8 cellular contexts compared by ENCODE assay signal in genomic region chr17:48052956-48053757, GRCh38. TPM values are rescaled to one million over a fixed set of nuclear protein-coding genes. Genes with fewer than 3 reads are reported as not detected.
DNase-seq lines count a peak whose midpoint lies in the region; ATAC-seq and TF ChIP-seq lines count a peak whose summit lies in the region.

No MANE protein-coding gene starts in this region.

- WGBS in mesenchymal stem cell, result 51% methylated on average over 5 of the region's 5 CpGs

- peak overlapping the region; percentile 40 for H4K8ac ChIP-seq in mesenchymal stem cell (ENCODE audit: low read length)

- H3K14ac ChIP-seq in mesenchymal stem cell (ENCODE audit: low read length in 2 of 2), result no peak overlapping the region

- no peak for ATAC-seq in Panc1
- ATAC-seq in GM18907 (IDR thresholded peaks at IDR 0.05; ENCODE audit: unreplicated experiment), result no peak
- ATAC-seq in GM19395 (IDR thresholded peaks at IDR 0.05; ENCODE audit: unreplicated experiment), result no peak

- peak overlapping the region; percentile 91 for H3K9ac ChIP-seq in mesenchymal stem cell (ENCODE audit: low read length)

- peak overlapping the region; percentile 29 for H2BK120ac ChIP-seq in mesenchymal stem cell (ENCODE audit: low read depth, low read length)

- peaks cover 21% of the 10 kb centered on the region for H3K79me1 ChIP-seq in mesenchymal stem cell (replicated peaks; ENCODE audit: low read length, poor library complexity, severe bottlenecking)

- TF ChIP-seq CTCF in Panc1 (IDR thresholded peaks at IDR 0.05), result no peak
- TF ChIP-seq CTCF in type B pancreatic cell (conservative IDR thresholded peaks at IDR 0.05), result no peak

- H3K4ac ChIP-seq in mesenchymal stem cell (ENCODE audit: low read depth in 1 of 2, low read length in 2 of 2), result peak overlapping the region in 1 of 2 experiments; percentile 76

- peak overlapping the region; percentile 28 for H2AK5ac ChIP-seq in mesenchymal stem cell (ENCODE audit: low read length, severe bottlenecking)

- H2BK12ac ChIP-seq in mesenchymal stem cell (ENCODE audit: low read length in 2 of 2), result peak overlapping the region; percentile 81 to 96

- BruUV-seq in Panc1 (replicated peaks; lab: Mats Ljungman, UMichigan), result no TSS peak

- no peaks in the 10 kb centered on the region for H3K27me3 Mint-ChIP-seq in T-helper 2 cell treated with Interferon-gamma antibody and Interleukin-4, amounts not matched to agents 5 μg/mL and 100 μg/mL, for 36 hours (ENCODE audit: low read depth)
- H3K27me3 Mint-ChIP-seq in type B pancreatic cell, result no peaks in the 10 kb centered on the region

- no peak for DNase-seq in T-helper 2 cell treated with Interferon-gamma antibody and Interleukin-4, amounts not matched to agents 5 μg/mL and 100 μg/mL, for 36 hours (ENCODE audit: low spot score)
- DNase-seq in T-helper 2 cell (no peak), Panc1 (ENCODE audit: low read depth, low spot score) (no peak), dermis blood vessel endothelial cell (peak; percentile 71), mesenchymal stem cell (peak; percentile 83), type B pancreatic cell (ENCODE audit: extremely low spot score, unreplicated experiment) (no peak)

- no peak overlapping the region for H2BK5ac ChIP-seq in mesenchymal stem cell (ENCODE audit: low read depth, low read length, poor library complexity, severe bottlenecking)

- peaks cover 44% of the 10 kb centered on the region for H3K4me1 Mint-ChIP-seq in T-helper 2 cell treated with Interferon-gamma antibody and Interleukin-4, amounts not matched to agents 5 μg/mL and 100 μg/mL, for 36 hours (ENCODE audit: low read depth)
- peaks cover 58% of the 10 kb centered on the region for H3K4me1 Mint-ChIP-seq in type B pancreatic cell (ENCODE audit: unreplicated experiment)

- peaks cover 46% of the 10 kb centered on the region for H3K36me3 Mint-ChIP-seq in T-helper 2 cell treated with Interferon-gamma antibody and Interleukin-4, amounts not matched to agents 5 μg/mL and 100 μg/mL, for 36 hours (ENCODE audit: low read depth)
- peaks cover 17% of the 10 kb centered on the region for H3K36me3 Mint-ChIP-seq in type B pancreatic cell

- peak overlapping the region; percentile 8 to 92 for H3K18ac ChIP-seq in mesenchymal stem cell (ENCODE audit: low read depth in 1 of 2, low read length in 2 of 2)

- H2BK15ac ChIP-seq in mesenchymal stem cell (ENCODE audit: low read depth, poor library complexity, severe bottlenecking), result peak overlapping the region; percentile 53

- H3K27me3 ChIP-seq in Panc1 (ENCODE audit: control insufficient read depth, insufficient read depth, low read length) (no peaks in the 10 kb centered on the region), mesenchymal stem cell (ENCODE audit: control insufficient read depth in 1 of 2, insufficient read depth in 1 of 2, low read length in 2 of 2) (no peaks in the 10 kb centered on the region)

- in situ Hi-C loops in Panc1 (cut with HindIII; ENCODE audit: low pct_unique_long_range_greater_than_20kb, low sequenced_read_pairs), result no loop called here

- POLR2A ChIA-PET in Panc1 (lab: Charles Lee), result no interaction called here

- H3K4me3 ChIP-seq in Panc1 (ENCODE audit: low read depth in 2 of 2, low read length in 2 of 2), result peak overlapping the region; percentile 11 to 39; a peak in 3 of 4 replicates
- peak overlapping the region in 1 of 2 experiments; percentile 84 for H3K4me3 ChIP-seq in mesenchymal stem cell (ENCODE audit: insufficient read depth in 1 of 2, low read depth in 1 of 2, low read length in 2 of 2)

- H3K9me3 ChIP-seq in Panc1 (ENCODE audit: control insufficient read depth, insufficient read depth, low read depth, low read length) (no peaks in the 10 kb centered on the region), mesenchymal stem cell (ENCODE audit: control insufficient read depth, low read length) (no peaks in the 10 kb centered on the region)

- H3K4me1 ChIP-seq in Panc1 (ENCODE audit: control insufficient read depth, insufficient read depth, low read length) (peaks cover 59% of the 10 kb centered on the region), mesenchymal stem cell (ENCODE audit: control insufficient read depth, insufficient read depth, low read depth, low read length) (peaks cover 54% of the 10 kb centered on the region)

- no peaks in the 10 kb centered on the region for H3K9me3 Mint-ChIP-seq in T-helper 2 cell treated with Interferon-gamma antibody and Interleukin-4, amounts not matched to agents 5 μg/mL and 100 μg/mL, for 36 hours
- H3K9me3 Mint-ChIP-seq in type B pancreatic cell, result no peaks in the 10 kb centered on the region

- H3K36me3 ChIP-seq in Panc1 (ENCODE audit: control insufficient read depth, insufficient read depth, low read length) (peaks cover 20% of the 10 kb centered on the region), mesenchymal stem cell (ENCODE audit: control insufficient read depth in 1 of 2, insufficient read depth in 2 of 2, low read depth in 1 of 2, low read length in 2 of 2) (peaks cover 55 to 58% of the 10 kb centered on the region in 2 experiments)

- CTCF ChIA-PET in Panc1 (lab: Charles Lee), result interaction anchor here (0.6 to 1.0 kb wide), 2 partner anchors 26 to 34 kb away, joined by 3 to 8 read pairs; no protein-coding TSS in a partner anchor

- intact Hi-C loops in Panc1 (cut with micrococcal nuclease; ENCODE audit: unreplicated experiment), result no loop called here

- H3K27ac ChIP-seq in Panc1 (ENCODE audit: low read length) (peak overlapping the region; percentile 78), mesenchymal stem cell (ENCODE audit: low read length, poor library complexity, severe bottlenecking) (peak overlapping the region; percentile 78)

- peak overlapping the region; percentile 58 for H3K4me2 ChIP-seq in mesenchymal stem cell (ENCODE audit: low read length, poor library complexity, severe bottlenecking)

- H2AFZ ChIP-seq in mesenchymal stem cell (ENCODE audit: low read depth, low read length), result no peak overlapping the region

- peak overlapping the region; percentile 45 for H3K4me3 Mint-ChIP-seq in T-helper 2 cell treated with Interferon-gamma antibody and Interleukin-4, amounts not matched to agents 5 μg/mL and 100 μg/mL, for 36 hours
- H3K4me3 Mint-ChIP-seq in type B pancreatic cell, result peak overlapping the region; percentile 96

- H4K91ac ChIP-seq in mesenchymal stem cell (ENCODE audit: low read length), result no peak overlapping the region

- no peak overlapping the region for H3K23ac ChIP-seq in mesenchymal stem cell (ENCODE audit: low read length in 2 of 2)

- peak overlapping the region; percentile 60 for H3K27ac Mint-ChIP-seq in T-helper 2 cell treated with Interferon-gamma antibody and Interleukin-4, amounts not matched to agents 5 μg/mL and 100 μg/mL, for 36 hours
- peak overlapping the region; percentile 100 for H3K27ac Mint-ChIP-seq in type B pancreatic cell

RNA-seq across cellular contexts. Expression of gene NFE2L1, which starts 5.0 kb away (rescaled TPM):
- total RNA-seq in Panc1 (2021; ENCODE audit: unreplicated experiment) (210 TPM), dermis blood vessel endothelial cell (95.1 and 209 TPM in 2 replicates), type B pancreatic cell (ENCODE audit: low replicate concordance) (99.1 and 111 TPM in 2 replicates)
- polyA plus RNA-seq in Panc1 (2012; ENCODE audit: insufficient read length), result 312 TPM
- polyA plus RNA-seq in mesenchymal stem cell (2013, experiment 1 of 2), result 172 TPM
- polyA plus RNA-seq in mesenchymal stem cell (2013, experiment 2 of 2), result 169 TPM

RNA-seq across cellular contexts. Expression of gene COPZ2, which starts 15.6 kb away (rescaled TPM):
- 5.4 TPM for total RNA-seq in Panc1 (2021; ENCODE audit: unreplicated experiment)
- polyA plus RNA-seq in Panc1 (2012; ENCODE audit: insufficient read length), result 5.3 TPM
- total RNA-seq in dermis blood vessel endothelial cell, result 3.8 and 6.5 TPM in 2 replicates
- 148 TPM for polyA plus RNA-seq in mesenchymal stem cell (2013, experiment 1 of 2)
- 153 TPM for polyA plus RNA-seq in mesenchymal stem cell (2013, experiment 2 of 2)
- 1.9 and 5.7 TPM in 2 replicates for total RNA-seq in type B pancreatic cell (ENCODE audit: low replicate concordance)

RNA-seq across cellular contexts. Expression of gene CBX1, which starts 48.1 kb away (rescaled TPM):
- 157 TPM for total RNA-seq in Panc1 (2021; ENCODE audit: unreplicated experiment)
- polyA plus RNA-seq in Panc1 (2012; ENCODE audit: insufficient read length), result 105 TPM
- 65.7 and 81.3 TPM in 2 replicates for total RNA-seq in dermis blood vessel endothelial cell
- polyA plus RNA-seq in mesenchymal stem cell (2013, experiment 1 of 2), result 52.3 TPM
- 51.7 TPM for polyA plus RNA-seq in mesenchymal stem cell (2013, experiment 2 of 2)
- total RNA-seq in type B pancreatic cell (ENCODE audit: low replicate concordance), result 72.8 and 154 TPM in 2 replicates

RNA-seq across cellular contexts. Expression of gene SNX11, which starts 54.4 kb away (rescaled TPM):
- total RNA-seq in Panc1 (2021; ENCODE audit: unreplicated experiment) (28.1 TPM), dermis blood vessel endothelial cell (14.0 and 15.9 TPM in 2 replicates), type B pancreatic cell (ENCODE audit: low replicate concordance) (16.2 and 19.1 TPM in 2 replicates)
- 20.8 TPM for polyA plus RNA-seq in Panc1 (2012; ENCODE audit: insufficient read length)
- polyA plus RNA-seq in mesenchymal stem cell (2013, experiment 1 of 2), result 10.8 TPM
- polyA plus RNA-seq in mesenchymal stem cell (2013, experiment 2 of 2), result 11.7 TPM

Comparison
In these comparisons a context has a peak if more than half of its experiments do, and no peak if none do; other contexts are left out.
1. DNase-seq: peak in dermis blood vessel endothelial cell (single experiment) and mesenchymal stem cell (single experiment); none in T-helper 2 cell treated with Interferon-gamma antibody and Interleukin-4, amounts not matched to agents 5 μg/mL and 100 μg/mL, for 36 hours (single experiment), T-helper 2 cell (0 of 5), Panc1 (single experiment) and type B pancreatic cell (single experiment).